ENCODE assay signal across 8 cellular contexts in the genomic region with DNA sequence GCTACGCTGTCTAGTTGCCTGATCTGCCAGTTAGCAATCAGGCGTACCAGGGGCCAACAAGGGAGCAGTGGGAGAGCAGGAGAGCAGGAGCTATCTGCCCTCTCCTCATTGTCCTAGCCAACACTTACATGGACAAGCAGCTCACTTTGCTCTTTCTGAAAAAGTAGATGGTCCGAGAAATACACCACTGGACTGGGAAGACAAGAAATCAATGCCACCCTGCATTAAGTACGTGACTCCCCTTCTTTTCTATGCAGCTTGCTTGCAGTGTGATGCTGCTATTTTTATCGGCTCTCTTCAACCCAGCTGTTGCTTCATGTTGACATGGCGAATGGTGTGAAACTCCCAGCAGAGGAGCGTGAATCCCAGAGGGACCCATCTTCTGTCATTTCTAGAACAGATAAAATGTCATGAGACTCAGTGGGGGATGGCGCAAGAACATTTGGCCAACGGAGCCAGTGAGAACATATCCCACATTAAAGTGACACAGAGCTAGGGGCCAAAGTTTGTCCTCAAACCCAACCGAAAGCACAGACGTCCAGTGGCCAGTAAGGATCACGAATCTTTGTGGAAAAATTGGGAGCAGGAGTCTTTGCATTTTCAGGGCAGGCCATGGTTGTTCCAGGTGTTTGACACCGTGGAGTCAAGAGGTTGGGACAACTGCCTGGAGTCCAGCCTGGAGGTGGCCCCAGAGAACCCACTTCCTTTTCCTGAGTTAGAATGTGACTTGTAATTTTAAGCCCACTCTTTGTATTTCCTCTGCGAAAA. TPM values are rescaled to one million over a fixed set of nuclear protein-coding genes. Genes with fewer than 3 reads are reported as not detected.
DNase-seq lines count a peak whose midpoint lies in the region; ATAC-seq and TF ChIP-seq lines count a peak whose summit lies in the region.

No MANE protein-coding gene starts in this region.

- no peak overlapping the region for H3K4me3 Mint-ChIP-seq in activated CD4-positive, alpha-beta memory T cell treated with anti-CD3 and anti-CD28 coated beads for 36 hours

- CTCF ChIA-PET in activated CD4-positive, alpha-beta memory T cell treated with anti-CD3 and anti-CD28 coated beads for 36 hours (lab: Charles Lee) = interaction anchor here (1.0 kb wide), 3 partner anchors 12 to 450 kb away, joined by 3 to 4 read pairs (median 3); no protein-coding TSS in a partner anchor

- peaks cover 54% of the 10 kb centered on the region for H3K4me1 ChIP-seq in left ventricle myocardium inferior

- TF ChIP-seq CTCF in GM10266 (IDR thresholded peaks at IDR 0.05; ENCODE audit: control insufficient read depth, insufficient read depth, low read depth, missing control alignments) = peak; percentile 9
- TF ChIP-seq CTCF in left ventricle myocardium inferior (IDR thresholded peaks at IDR 0.05; ENCODE audit: borderline replicate concordance) = no peak

- ATAC-seq in GM21423 (IDR thresholded peaks at IDR 0.05; ENCODE audit: unreplicated experiment) (peak; percentile 65), HG03571 (IDR thresholded peaks at IDR 0.05; ENCODE audit: unreplicated experiment) (peak; percentile 70)

- H3K36me3 ChIP-seq in left ventricle myocardium inferior = no peaks in the 10 kb centered on the region

- DNase-seq in GM10266 (ENCODE audit: extremely low spot score) = peak; percentile 68
- no peak for DNase-seq in left ventricle myocardium inferior
- no peak for DNase-seq in NCI-H128 (lab: John Stamatoyannopoulos, UW; ENCODE audit: unreplicated experiment)
- no peak for DNase-seq in AG08396 (ENCODE audit: low spot score)
- DNase-seq in activated effector memory CD4-positive, alpha-beta T cell treated with Interleukin-2 at 50 U/mL for 16 hours = no peak
- DNase-seq in activated CD4-positive, alpha-beta memory T cell treated with anti-CD3 and anti-CD28 coated beads for 36 hours = no peak

- H3K27ac Mint-ChIP-seq in activated CD4-positive, alpha-beta memory T cell treated with anti-CD3 and anti-CD28 coated beads for 36 hours = no peak overlapping the region

- H3K4me1 Mint-ChIP-seq in activated CD4-positive, alpha-beta memory T cell treated with anti-CD3 and anti-CD28 coated beads for 36 hours (ENCODE audit: low read depth) = peaks cover 6% of the 10 kb centered on the region

- POLR2A ChIA-PET in activated CD4-positive, alpha-beta memory T cell treated with anti-CD3 and anti-CD28 coated beads for 36 hours (lab: Charles Lee) = interaction anchor here (1.0 kb wide), 1 partner anchor 9 kb away, joined by 3 read pairs; no protein-coding TSS in a partner anchor

- peaks cover 3% of the 10 kb centered on the region for H3K9me3 Mint-ChIP-seq in activated CD4-positive, alpha-beta memory T cell treated with anti-CD3 and anti-CD28 coated beads for 36 hours

- peaks cover 4% of the 10 kb centered on the region for H3K9me3 ChIP-seq in left ventricle myocardium inferior (replicated peaks)

- no peaks in the 10 kb centered on the region for H3K36me3 Mint-ChIP-seq in activated CD4-positive, alpha-beta memory T cell treated with anti-CD3 and anti-CD28 coated beads for 36 hours

- H3K27me3 Mint-ChIP-seq in activated CD4-positive, alpha-beta memory T cell treated with anti-CD3 and anti-CD28 coated beads for 36 hours = no peaks in the 10 kb centered on the region

- peak overlapping the region; percentile 82 for H3K27ac ChIP-seq in left ventricle myocardium inferior (replicated peaks)

- intact Hi-C loops in left ventricle myocardium inferior (cut with micrococcal nuclease) = no loop called here
- intact Hi-C loops in activated CD4-positive, alpha-beta memory T cell treated with anti-CD3 and anti-CD28 coated beads for 36 hours (cut with micrococcal nuclease) = no loop called here

- H3K27me3 ChIP-seq in left ventricle myocardium inferior (ENCODE audit: low read depth) = no peaks in the 10 kb centered on the region

- peak overlapping the region; percentile 37 for H3K4me3 ChIP-seq in left ventricle myocardium inferior

RNA-seq across cellular contexts. Expression of a gene that starts 53.7 kb away (rescaled TPM):
- 152 TPM for total RNA-seq in left ventricle myocardium inferior
- 10 to 100 TPM; 15.9 to 19.5 TPM for total RNA-seq in activated CD4-positive, alpha-beta memory T cell treated with anti-CD3 and anti-CD28 coated beads for 36 hours
